2 cellular contexts compared by ENCODE assay signal in the genomic region with DNA sequence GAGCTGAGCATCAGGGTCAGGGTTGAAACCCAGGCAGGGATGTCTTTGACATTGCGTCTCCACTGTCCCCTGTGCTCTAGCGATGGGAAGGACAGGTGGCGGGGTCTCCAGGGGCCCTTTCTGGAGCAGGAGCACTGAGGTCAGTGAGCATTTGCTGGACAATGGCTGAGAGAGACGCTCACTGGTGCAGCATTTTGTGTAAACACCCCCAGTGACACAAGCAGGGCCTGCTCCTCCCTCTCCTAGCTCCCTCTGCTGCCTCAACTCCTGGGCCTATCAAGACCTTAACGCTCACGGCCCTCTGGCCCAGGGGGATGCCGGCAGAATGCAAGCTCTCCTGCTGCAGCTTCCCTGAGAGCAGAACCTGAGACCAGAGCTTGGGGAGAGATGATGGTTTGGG.
TF ChIP-seq lines count a peak whose summit lies in the region.

No MANE protein-coding gene starts in this region.

TF ChIP-seq in GM23338, 12 proteins besides CTCF, POLR2A, EP300 and RAD21:
- no peak for TF ChIP-seq ZNF331 (CRISPR knock-in tag; IDR thresholded peaks at IDR 0.05; ENCODE audit: low read depth)
- TF ChIP-seq ZNF114 (CRISPR knock-in tag; IDR thresholded peaks at IDR 0.05), result no peak
- TF ChIP-seq NANOG (IDR thresholded peaks at IDR 0.05; ENCODE audit: borderline replicate concordance), result no peak
- TF ChIP-seq, protein P1, sequence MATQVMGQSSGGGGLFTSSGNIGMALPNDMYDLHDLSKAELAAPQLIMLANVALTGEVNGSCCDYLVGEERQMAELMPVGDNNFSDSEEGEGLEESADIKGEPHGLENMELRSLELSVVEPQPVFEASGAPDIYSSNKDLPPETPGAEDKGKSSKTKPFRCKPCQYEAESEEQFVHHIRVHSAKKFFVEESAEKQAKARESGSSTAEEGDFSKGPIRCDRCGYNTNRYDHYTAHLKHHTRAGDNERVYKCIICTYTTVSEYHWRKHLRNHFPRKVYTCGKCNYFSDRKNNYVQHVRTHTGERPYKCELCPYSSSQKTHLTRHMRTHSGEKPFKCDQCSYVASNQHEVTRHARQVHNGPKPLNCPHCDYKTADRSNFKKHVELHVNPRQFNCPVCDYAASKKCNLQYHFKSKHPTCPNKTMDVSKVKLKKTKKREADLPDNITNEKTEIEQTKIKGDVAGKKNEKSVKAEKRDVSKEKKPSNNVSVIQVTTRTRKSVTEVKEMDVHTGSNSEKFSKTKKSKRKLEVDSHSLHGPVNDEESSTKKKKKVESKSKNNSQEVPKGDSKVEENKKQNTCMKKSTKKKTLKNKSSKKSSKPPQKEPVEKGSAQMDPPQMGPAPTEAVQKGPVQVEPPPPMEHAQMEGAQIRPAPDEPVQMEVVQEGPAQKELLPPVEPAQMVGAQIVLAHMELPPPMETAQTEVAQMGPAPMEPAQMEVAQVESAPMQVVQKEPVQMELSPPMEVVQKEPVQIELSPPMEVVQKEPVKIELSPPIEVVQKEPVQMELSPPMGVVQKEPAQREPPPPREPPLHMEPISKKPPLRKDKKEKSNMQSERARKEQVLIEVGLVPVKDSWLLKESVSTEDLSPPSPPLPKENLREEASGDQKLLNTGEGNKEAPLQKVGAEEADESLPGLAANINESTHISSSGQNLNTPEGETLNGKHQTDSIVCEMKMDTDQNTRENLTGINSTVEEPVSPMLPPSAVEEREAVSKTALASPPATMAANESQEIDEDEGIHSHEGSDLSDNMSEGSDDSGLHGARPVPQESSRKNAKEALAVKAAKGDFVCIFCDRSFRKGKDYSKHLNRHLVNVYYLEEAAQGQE (IDR thresholded peaks at IDR 0.05; ENCODE audit: unreplicated experiment), result no peak
- no peak for TF ChIP-seq EZH2 (IDR thresholded peaks at IDR 0.05; ENCODE audit: low read depth, unreplicated experiment)
- no peak for TF ChIP-seq CREB1 (CRISPR knock-in tag; IDR thresholded peaks at IDR 0.05; ENCODE audit: low read depth)
- TF ChIP-seq POLR2AphosphoS5 (IDR thresholded peaks at IDR 0.05; ENCODE audit: low read depth), result no peak
- TF ChIP-seq, protein P2, sequence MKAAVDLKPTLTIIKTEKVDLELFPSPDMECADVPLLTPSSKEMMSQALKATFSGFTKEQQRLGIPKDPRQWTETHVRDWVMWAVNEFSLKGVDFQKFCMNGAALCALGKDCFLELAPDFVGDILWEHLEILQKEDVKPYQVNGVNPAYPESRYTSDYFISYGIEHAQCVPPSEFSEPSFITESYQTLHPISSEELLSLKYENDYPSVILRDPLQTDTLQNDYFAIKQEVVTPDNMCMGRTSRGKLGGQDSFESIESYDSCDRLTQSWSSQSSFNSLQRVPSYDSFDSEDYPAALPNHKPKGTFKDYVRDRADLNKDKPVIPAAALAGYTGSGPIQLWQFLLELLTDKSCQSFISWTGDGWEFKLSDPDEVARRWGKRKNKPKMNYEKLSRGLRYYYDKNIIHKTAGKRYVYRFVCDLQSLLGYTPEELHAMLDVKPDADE (IDR thresholded peaks at IDR 0.05), result no peak
TF ChIP-seq in GM23338: peak in this region for 0.

TF ChIP-seq in WTC11, 78 proteins besides CTCF, POLR2A, EP300 and RAD21:
- TF ChIP-seq GABPB1 (CRISPR knock-in tag; IDR thresholded peaks at IDR 0.05), result no peak
- no peak for TF ChIP-seq OVOL2 (CRISPR knock-in tag; IDR thresholded peaks at IDR 0.05; ENCODE audit: borderline replicate concordance)
- no peak for TF ChIP-seq FOXP1 (CRISPR knock-in tag; IDR thresholded peaks at IDR 0.05; ENCODE audit: borderline replicate concordance)
- TF ChIP-seq, protein P3, sequence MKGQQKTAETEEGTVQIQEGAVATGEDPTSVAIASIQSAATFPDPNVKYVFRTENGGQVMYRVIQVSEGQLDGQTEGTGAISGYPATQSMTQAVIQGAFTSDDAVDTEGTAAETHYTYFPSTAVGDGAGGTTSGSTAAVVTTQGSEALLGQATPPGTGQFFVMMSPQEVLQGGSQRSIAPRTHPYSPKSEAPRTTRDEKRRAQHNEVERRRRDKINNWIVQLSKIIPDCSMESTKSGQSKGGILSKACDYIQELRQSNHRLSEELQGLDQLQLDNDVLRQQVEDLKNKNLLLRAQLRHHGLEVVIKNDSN (CRISPR knock-in tag; IDR thresholded peaks at IDR 0.05), result no peak
- TF ChIP-seq, protein P4, sequence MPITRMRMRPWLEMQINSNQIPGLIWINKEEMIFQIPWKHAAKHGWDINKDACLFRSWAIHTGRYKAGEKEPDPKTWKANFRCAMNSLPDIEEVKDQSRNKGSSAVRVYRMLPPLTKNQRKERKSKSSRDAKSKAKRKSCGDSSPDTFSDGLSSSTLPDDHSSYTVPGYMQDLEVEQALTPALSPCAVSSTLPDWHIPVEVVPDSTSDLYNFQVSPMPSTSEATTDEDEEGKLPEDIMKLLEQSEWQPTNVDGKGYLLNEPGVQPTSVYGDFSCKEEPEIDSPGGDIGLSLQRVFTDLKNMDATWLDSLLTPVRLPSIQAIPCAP (CRISPR knock-in tag; IDR thresholded peaks at IDR 0.05), result no peak
- TF ChIP-seq ETV6 (CRISPR knock-in tag; IDR thresholded peaks at IDR 0.05), result no peak
